Comparison of ENCODE assay signal across 10 cellular contexts in the genomic region with DNA sequence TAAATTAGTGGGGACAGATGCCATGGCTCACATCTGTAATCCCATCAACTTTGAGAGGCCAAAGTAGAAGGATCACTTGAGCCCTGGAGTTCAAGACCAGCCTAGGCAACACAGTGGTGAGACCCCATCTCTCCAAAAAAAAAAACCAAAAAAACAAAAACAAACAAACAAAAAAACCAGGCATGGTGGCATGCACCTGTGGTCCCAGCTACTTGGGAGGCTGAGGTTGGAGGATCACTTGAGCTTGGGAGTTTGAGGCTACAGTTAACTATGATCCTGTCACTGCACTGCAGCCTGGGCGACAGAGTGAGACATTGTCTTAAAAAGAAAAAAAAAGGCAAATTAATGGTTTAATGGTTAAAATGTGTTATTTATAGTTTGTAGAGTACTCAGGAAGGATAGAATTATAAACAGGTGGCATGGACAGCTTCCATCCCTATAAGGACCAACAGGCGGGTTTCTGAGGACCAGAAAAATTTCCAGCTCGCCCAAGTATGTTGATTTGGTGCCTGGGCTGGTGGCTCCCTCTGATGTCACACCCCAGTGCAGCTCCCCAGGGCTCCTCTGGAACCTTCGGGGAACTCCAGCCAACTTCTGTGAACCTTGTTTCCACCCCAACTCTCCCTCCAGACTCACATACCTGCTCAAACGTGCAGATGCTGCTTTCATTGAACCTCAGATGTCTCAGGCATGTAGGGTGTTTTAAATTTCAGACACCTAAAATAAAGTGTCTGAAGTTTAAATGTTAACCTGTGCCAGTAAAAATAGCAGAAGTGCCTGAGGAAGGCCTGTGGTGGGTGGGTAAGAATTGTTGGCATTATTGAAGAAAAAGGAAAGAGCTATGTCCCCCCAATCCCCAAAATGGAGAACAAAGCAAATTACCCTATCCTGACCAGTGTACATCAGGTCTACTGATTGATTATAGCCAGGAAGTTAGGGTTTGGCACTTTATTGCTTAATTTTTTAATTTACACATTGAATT.
DNase-seq lines count a peak whose midpoint lies in the region; ATAC-seq and TF ChIP-seq lines count a peak whose summit lies in the region.
"Had no signal": no experiment of that assay in that cellular context is flagged by ENCODE, and none has a peak within 500 bp of the region (broad histone marks: within the 10 kb centered on the region; RNA-seq: fewer than 3 reads in every experiment).

No MANE protein-coding gene starts in this region.

- H3K4me1 Mint-ChIP-seq in mesothelial cell of epicardium, result peaks cover 31% of the 10 kb centered on the region
- peaks cover 8% of the 10 kb centered on the region for H3K4me1 Mint-ChIP-seq in activated T-cell treated with anti-CD3 and anti-CD28 coated beads, Interleukin-2, amount 50 U/mL, for 4 hours (ENCODE audit: low read depth)
- H3K4me1 Mint-ChIP-seq: activated naive CD4-positive, alpha-beta T cell treated with anti-CD3 and anti-CD28 coated beads, Interleukin-2, amount 50 U/mL, for 24 hours had no signal

- H3K4me3 Mint-ChIP-seq in mesothelial cell of epicardium, result no peak overlapping the region
- H3K4me3 Mint-ChIP-seq in activated T-cell treated with anti-CD3 and anti-CD28 coated beads, Interleukin-2, amount 50 U/mL, for 4 hours, result no peak overlapping the region
- H3K4me3 Mint-ChIP-seq: activated naive CD4-positive, alpha-beta T cell treated with anti-CD3 and anti-CD28 coated beads, Interleukin-2, amount 50 U/mL, for 24 hours had no signal

- no peaks in the 10 kb centered on the region for H3K9me3 Mint-ChIP-seq in mesothelial cell of epicardium
- H3K9me3 Mint-ChIP-seq in activated T-cell treated with anti-CD3 and anti-CD28 coated beads, Interleukin-2, amount 50 U/mL, for 4 hours, result no peaks in the 10 kb centered on the region
- H3K9me3 Mint-ChIP-seq: activated naive CD4-positive, alpha-beta T cell treated with anti-CD3 and anti-CD28 coated beads, Interleukin-2, amount 50 U/mL, for 24 hours had no signal

- no peaks in the 10 kb centered on the region for H3K36me3 Mint-ChIP-seq in mesothelial cell of epicardium
- no peaks in the 10 kb centered on the region for H3K36me3 Mint-ChIP-seq in activated T-cell treated with anti-CD3 and anti-CD28 coated beads, Interleukin-2, amount 50 U/mL, for 4 hours (ENCODE audit: insufficient read depth)
- H3K36me3 Mint-ChIP-seq: activated naive CD4-positive, alpha-beta T cell treated with anti-CD3 and anti-CD28 coated beads, Interleukin-2, amount 50 U/mL, for 24 hours had no signal

- CTCF ChIA-PET in GM10248 (lab: Yijun Ruan, JAX), result interaction anchor here (0.7 to 3.4 kb wide), 10 partner anchors 10 to 110 kb away, joined by 3 to 14 read pairs (median 4); no protein-coding TSS in a partner anchor

- DNase-seq in GM10248 (ENCODE audit: extremely low spot score) (peak; percentile 56), GM20000 (ENCODE audit: low spot score) (peak; percentile 52), kidney tubule cell (ENCODE audit: low spot score) (peak; percentile 38), NOMO-1 treated with DMSO at 0.1 percent for 48 hours (lab: John Stamatoyannopoulos, UW; ENCODE audit: unreplicated experiment) (no peak), mesothelial cell of epicardium (ENCODE audit: low spot score in 2 of 2, unreplicated experiment in 2 of 2) (no peak), NCI-H2029 treated with DMSO at 0.1 percent for 48 hours (lab: John Stamatoyannopoulos, UW) (no peak)
- DNase-seq in activated T-cell treated with anti-CD3 and anti-CD28 coated beads, Interleukin-2, amount 50 U/mL, for 4 hours, result no peak
- DNase-seq: SHP77 treated with DMSO at 0.1 percent for 48 hours had no signal

- peak; percentile 38 for ATAC-seq in HG03432 (IDR thresholded peaks at IDR 0.05; ENCODE audit: unreplicated experiment)
- no peak for ATAC-seq in activated T-cell treated with anti-CD3 and anti-CD28 coated beads, Interleukin-2, amount 50 U/mL, for 4 hours

- POLR2A ChIA-PET in GM10248 (lab: Yijun Ruan, JAX), result no interaction called here

- H3K27ac Mint-ChIP-seq in mesothelial cell of epicardium, result no peak overlapping the region
- H3K27ac Mint-ChIP-seq: activated naive CD4-positive, alpha-beta T cell treated with anti-CD3 and anti-CD28 coated beads, Interleukin-2, amount 50 U/mL, for 24 hours had no signal

- TF ChIP-seq CTCF in GM10248 (IDR thresholded peaks at IDR 0.05; ENCODE audit: control extremely low read depth, extremely low read depth, low read depth, missing control alignments), result peak; percentile 14
- TF ChIP-seq CTCF in GM20000 (IDR thresholded peaks at IDR 0.05; ENCODE audit: extremely low read depth, missing control alignments), result no peak
- TF ChIP-seq CTCF in mesothelial cell of epicardium (IDR thresholded peaks at IDR 0.05; ENCODE audit: unreplicated experiment), result no peak

- no peaks in the 10 kb centered on the region for H3K27me3 Mint-ChIP-seq in mesothelial cell of epicardium (ENCODE audit: low read depth)
- peaks cover 13% of the 10 kb centered on the region for H3K27me3 Mint-ChIP-seq in activated T-cell treated with anti-CD3 and anti-CD28 coated beads, Interleukin-2, amount 50 U/mL, for 4 hours (ENCODE audit: low read depth)

Comparison
In these comparisons a context has a peak if more than half of its experiments do, and no peak if none do; other contexts are left out.
1. DNase-seq: peak in GM10248 (single experiment), GM20000 (single experiment) and kidney tubule cell (single experiment); none in NOMO-1 treated with DMSO at 0.1 percent for 48 hours (single experiment), mesothelial cell of epicardium (0 of 2), NCI-H2029 treated with DMSO at 0.1 percent for 48 hours (single experiment) and activated T-cell treated with anti-CD3 and anti-CD28 coated beads, Interleukin-2, amount 50 U/mL, for 4 hours (single experiment).